ENCODE assay signal across 1 cellular context in the genomic region with DNA sequence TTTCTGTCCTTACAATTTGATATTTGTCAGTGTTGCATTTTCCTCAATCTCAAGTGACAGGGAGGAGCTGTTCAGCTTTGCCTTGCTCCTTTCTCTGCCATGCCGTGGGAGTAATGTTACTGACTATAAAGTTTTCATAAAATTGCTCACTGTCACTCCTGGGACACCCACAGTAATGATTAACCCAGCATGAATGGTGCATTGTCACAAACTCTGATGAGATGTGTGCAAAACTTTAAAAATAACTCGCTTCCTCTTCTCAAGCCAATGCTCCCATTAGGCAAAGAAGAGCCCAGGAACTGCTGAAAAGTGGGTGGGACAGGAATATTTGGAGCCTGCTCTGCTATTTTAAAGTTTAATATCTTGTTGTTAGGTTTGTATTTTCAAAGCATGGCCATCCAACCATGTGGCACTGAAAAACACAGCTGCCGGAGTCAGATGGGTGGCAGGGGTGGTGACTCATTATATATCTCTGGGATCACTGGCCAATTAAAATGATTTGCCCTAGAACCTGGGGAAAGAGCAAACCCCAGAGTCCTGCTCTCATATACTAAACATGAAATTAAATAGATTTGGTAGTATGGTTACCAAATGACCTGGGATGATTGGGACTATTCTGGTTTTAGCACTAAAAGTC.
A peak's percentile ranks its signal among the peaks of the same experiment; 100 is the strongest.
TF ChIP-seq lines count a peak whose summit lies in the region.

No MANE protein-coding gene starts in this region.

TF ChIP-seq in HepG2, 621 proteins besides CTCF, POLR2A, EP300 and RAD21 (continued from another document):
- TF ChIP-seq, protein P1, sequence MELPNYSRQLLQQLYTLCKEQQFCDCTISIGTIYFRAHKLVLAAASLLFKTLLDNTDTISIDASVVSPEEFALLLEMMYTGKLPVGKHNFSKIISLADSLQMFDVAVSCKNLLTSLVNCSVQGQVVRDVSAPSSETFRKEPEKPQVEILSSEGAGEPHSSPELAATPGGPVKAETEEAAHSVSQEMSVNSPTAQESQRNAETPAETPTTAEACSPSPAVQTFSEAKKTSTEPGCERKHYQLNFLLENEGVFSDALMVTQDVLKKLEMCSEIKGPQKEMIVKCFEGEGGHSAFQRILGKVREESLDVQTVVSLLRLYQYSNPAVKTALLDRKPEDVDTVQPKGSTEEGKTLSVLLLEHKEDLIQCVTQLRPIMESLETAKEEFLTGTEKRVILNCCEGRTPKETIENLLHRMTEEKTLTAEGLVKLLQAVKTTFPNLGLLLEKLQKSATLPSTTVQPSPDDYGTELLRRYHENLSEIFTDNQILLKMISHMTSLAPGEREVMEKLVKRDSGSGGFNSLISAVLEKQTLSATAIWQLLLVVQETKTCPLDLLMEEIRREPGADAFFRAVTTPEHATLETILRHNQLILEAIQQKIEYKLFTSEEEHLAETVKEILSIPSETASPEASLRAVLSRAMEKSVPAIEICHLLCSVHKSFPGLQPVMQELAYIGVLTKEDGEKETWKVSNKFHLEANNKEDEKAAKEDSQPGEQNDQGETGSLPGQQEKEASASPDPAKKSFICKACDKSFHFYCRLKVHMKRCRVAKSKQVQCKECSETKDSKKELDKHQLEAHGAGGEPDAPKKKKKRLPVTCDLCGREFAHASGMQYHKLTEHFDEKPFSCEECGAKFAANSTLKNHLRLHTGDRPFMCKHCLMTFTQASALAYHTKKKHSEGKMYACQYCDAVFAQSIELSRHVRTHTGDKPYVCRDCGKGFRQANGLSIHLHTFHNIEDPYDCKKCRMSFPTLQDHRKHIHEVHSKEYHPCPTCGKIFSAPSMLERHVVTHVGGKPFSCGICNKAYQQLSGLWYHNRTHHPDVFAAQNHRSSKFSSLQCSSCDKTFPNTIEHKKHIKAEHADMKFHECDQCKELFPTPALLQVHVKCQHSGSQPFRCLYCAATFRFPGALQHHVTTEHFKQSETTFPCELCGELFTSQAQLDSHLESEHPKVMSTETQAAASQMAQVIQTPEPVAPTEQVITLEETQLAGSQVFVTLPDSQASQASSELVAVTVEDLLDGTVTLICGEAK (IDR thresholded peaks at IDR 0.05) = peak; percentile 10; the same call in 1 of the 2 replicates
- TF ChIP-seq, protein P1 (CRISPR knock-in tag; IDR thresholded peaks at IDR 0.05) = no peak
- TF ChIP-seq SRF (IDR thresholded peaks at IDR 0.05; ENCODE audit: low read depth, low read length) = no peak
- 0 out of 2 replicates have a peak, but pooled peaks have one; percentile 8 for TF ChIP-seq MAFF (IDR thresholded peaks at IDR 0.05; ENCODE audit: low read depth, low read length)
- no peak for TF ChIP-seq ZNF839 (CRISPR knock-in tag; IDR thresholded peaks at IDR 0.05; ENCODE audit: borderline replicate concordance)
- TF ChIP-seq ZNF660 (CRISPR knock-in tag; IDR thresholded peaks at IDR 0.05; ENCODE audit: borderline replicate concordance, low read depth) = no peak
- TF ChIP-seq ZNF501 (CRISPR knock-in tag; IDR thresholded peaks at IDR 0.05) = no peak
- no peak for TF ChIP-seq ZNF709 (CRISPR knock-in tag; IDR thresholded peaks at IDR 0.05)
